ENCODE assay signal across 10 cellular contexts in genomic region chr10:77715081-77715480, GRCh38.
DNase-seq lines count a peak whose midpoint lies in the region; TF ChIP-seq lines count a peak whose summit lies in the region.
"Had no signal": no experiment of that assay in that cellular context is flagged by ENCODE, and none has a peak within 500 bp of the region (broad histone marks: within the 10 kb centered on the region; RNA-seq: fewer than 3 reads in every experiment).

No MANE protein-coding gene starts in this region.

- no peaks in the 10 kb centered on the region for H3K4me1 Mint-ChIP-seq in Caco-2 (ENCODE audit: low read depth, unreplicated experiment)

- intact Hi-C loops in Caco-2 (cut with micrococcal nuclease; ENCODE audit: unreplicated experiment) (loop anchor here (1.0 kb wide), 1 partner anchor 41 kb away; no protein-coding TSS in a partner anchor), spleen (cut with DNase I; ENCODE audit: low total_unique reads) (loop anchor here (10.0 kb wide), 2 partner anchors 120 to 540 kb away; no protein-coding TSS in a partner anchor)

- H3K27ac Mint-ChIP-seq in Caco-2 (ENCODE audit: unreplicated experiment): no peak overlapping the region

- H3K36me3 Mint-ChIP-seq in Caco-2 (ENCODE audit: insufficient read depth, unreplicated experiment): no peaks in the 10 kb centered on the region

- BruUV-seq in Caco-2 (replicated peaks; lab: Mats Ljungman, UMichigan): no TSS peak

- CTCF ChIA-PET in Caco-2 (lab: Charles Lee): interaction anchor here (0.7 to 1.9 kb wide), 3 partner anchors 41 to 139 kb away, joined by 3 to 9 read pairs (median 3); no protein-coding TSS in a partner anchor

- H3K27ac ChIP-seq in spleen: no peak overlapping the region
- H3K27ac ChIP-seq: GM23248 had no signal

- no peak for TF ChIP-seq POLR2A in spleen (IDR thresholded peaks at IDR 0.05)

- H3K4me3 ChIP-seq in Caco-2 (ENCODE audit: low read depth, low read length) (no peak overlapping the region), epithelial cell of proximal tubule (ENCODE audit: low read depth, low read length) (no peak overlapping the region), spleen (no peak overlapping the region)
- H3K4me3 ChIP-seq: GM23248 had no signal

- H3K9me3 ChIP-seq in Caco-2: no peaks in the 10 kb centered on the region
- no peaks in the 10 kb centered on the region for H3K9me3 ChIP-seq in spleen

- POLR2A ChIA-PET in Caco-2 (lab: Charles Lee): interaction anchor here (0.6 kb wide), 1 partner anchor 56 kb away, joined by 3 read pairs; no protein-coding TSS in a partner anchor

- peaks cover 10% of the 10 kb centered on the region; the same call in 1 of the 2 replicates for H3K4me1 ChIP-seq in Caco-2
- H3K4me1 ChIP-seq in spleen: peaks cover 0 to 15% (median 12%) of the 10 kb centered on the region in 6 donors

- H3K4me3 Mint-ChIP-seq in Caco-2 (ENCODE audit: unreplicated experiment): no peak overlapping the region
- H3K4me3 Mint-ChIP-seq: central memory CD8-positive, alpha-beta T cell had no signal

- no peaks in the 10 kb centered on the region for H3K9me3 Mint-ChIP-seq in Caco-2 (ENCODE audit: unreplicated experiment)
- H3K9me3 Mint-ChIP-seq: central memory CD8-positive, alpha-beta T cell had no signal

- peak; percentile 66 to 72 for TF ChIP-seq CTCF in Caco-2 (IDR thresholded peaks at IDR 0.05; ENCODE audit: insufficient read depth in 1 of 2, low read depth in 1 of 2, low read length in 1 of 2, severe bottlenecking in 1 of 2, unreplicated experiment in 1 of 2)
- peak; percentile 58 for TF ChIP-seq CTCF in GM12874 (IDR thresholded peaks at IDR 0.05; ENCODE audit: insufficient read depth, low read depth, low read length)
- TF ChIP-seq CTCF in epithelial cell of proximal tubule (conservative IDR thresholded peaks at IDR 0.05; ENCODE audit: low read depth, low read length): peak; percentile 50
- peak in 1 of 11 experiments; percentile 17 for TF ChIP-seq CTCF in spleen (IDR thresholded peaks at IDR 0.05 in 8 of 11, conservative IDR thresholded peaks at IDR 0.05 in 3 of 11)

- H3K27me3 Mint-ChIP-seq in Caco-2 (ENCODE audit: insufficient read depth, unreplicated experiment): no peaks in the 10 kb centered on the region

- H3K36me3 ChIP-seq in Caco-2 (ENCODE audit: control insufficient read depth, insufficient read depth, low read length): no peaks in the 10 kb centered on the region; the same call in 1 of the 2 replicates
- H3K36me3 ChIP-seq in spleen: no peaks in the 10 kb centered on the region

- DNase-seq in Caco-2 (peak; percentile 54 to 68), NCI-H69 (lab: John Stamatoyannopoulos, UW) (peak; percentile 56), epithelial cell of proximal tubule (ENCODE audit: low read depth) (no peak), Ammon's horn (ENCODE audit: low spot score) (no peak), NCI-H1092 treated with DMSO at 0.1 percent for 48 hours (lab: John Stamatoyannopoulos, UW) (no peak), spleen (no peak), nucleus accumbens (lab: John Stamatoyannopoulos, UW) (no peak)
- DNase-seq: GM23248 had no signal

- H3K27me3 ChIP-seq in Caco-2 (replicated peaks; ENCODE audit: control insufficient read depth, insufficient read depth, low read length) (no peaks in the 10 kb centered on the region), spleen (replicated peaks in 1 of 7) (peaks cover 0 to 71% (median 22%) of the 10 kb centered on the region in 7 donors)

- WGBS in spleen, 5 donors: 70 to 80% (median 71%) methylated on average over 3 of the region's 3 CpGs

Comparison
In these comparisons a context has a peak if more than half of its experiments do, and no peak if none do; other contexts are left out.
1. DNase-seq: peak in Caco-2 (2 of 2) and NCI-H69 (single experiment); none in epithelial cell of proximal tubule (single experiment), Ammon's horn (single experiment), NCI-H1092 treated with DMSO at 0.1 percent for 48 hours (single experiment), spleen (single experiment) and nucleus accumbens (0 of 56).